In the genomic region with DNA sequence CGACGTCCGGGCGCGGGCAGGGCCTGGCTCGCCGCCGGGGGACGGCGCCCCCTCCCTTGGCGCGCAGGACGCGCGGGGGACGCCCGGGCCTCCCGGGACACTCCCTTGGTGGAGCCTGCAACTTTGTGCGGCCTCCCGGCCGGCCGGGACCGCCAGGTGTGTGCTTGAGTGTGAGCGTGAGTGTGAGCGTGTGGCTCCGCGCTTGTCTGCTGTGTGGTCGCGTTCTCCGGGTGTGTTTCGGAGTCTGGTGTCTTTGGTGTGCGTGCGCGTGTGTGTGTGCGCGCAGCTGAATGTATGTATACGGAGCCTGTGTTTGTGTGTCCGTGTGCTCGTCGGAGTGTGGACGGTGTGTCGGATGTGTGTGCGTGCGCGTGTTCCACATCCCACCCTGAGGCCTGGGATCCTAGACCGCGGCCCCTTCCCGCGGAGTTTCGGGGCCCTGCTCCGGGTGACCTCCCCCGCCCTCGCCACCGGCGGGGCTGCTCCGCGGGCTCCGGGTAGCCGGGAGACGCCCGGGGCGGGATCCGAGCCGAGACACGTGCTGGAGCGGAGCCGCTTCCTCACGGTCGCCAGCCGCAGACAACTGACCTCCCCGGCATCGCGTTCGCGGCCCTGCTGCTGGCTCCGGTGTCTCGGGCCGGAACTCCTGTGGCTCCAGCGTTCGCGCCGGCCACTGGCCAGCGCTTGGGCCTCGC, we compare ENCODE assay signal across 7 cellular contexts. TPM values are rescaled to one million over a fixed set of nuclear protein-coding genes. Genes with fewer than 3 reads are reported as not detected.
DNase-seq lines count a peak whose midpoint lies in the region; ATAC-seq lines count a peak whose summit lies in the region.

No MANE protein-coding gene starts in this region.

- peaks cover 52 to 63% of the 10 kb centered on the region in 2 donors for H3K27me3 Mint-ChIP-seq in T-cell
- H3K27me3 Mint-ChIP-seq in naive thymus-derived CD4-positive, alpha-beta T cell = peaks cover 42 to 65% (median 61%) of the 10 kb centered on the region in 5 donors

- H4K20me1 ChIP-seq in GM23248 (ENCODE audit: insufficient read depth) = no peaks in the 10 kb centered on the region

- in situ Hi-C loops in GM23248 (cut with MboI) = loop anchor here (25.0 kb wide), 2 partner anchors 449 to 1474 kb away; a partner anchor contains a TSS

- no peaks in the 10 kb centered on the region for H3K9me3 Mint-ChIP-seq in T-cell
- peaks cover 0 to 2% (median 0%) of the 10 kb centered on the region in 11 donors for H3K9me3 Mint-ChIP-seq in naive thymus-derived CD4-positive, alpha-beta T cell

- H3K9me2 ChIP-seq in GM23248 (ENCODE audit: insufficient read depth) = no peaks in the 10 kb centered on the region

- H3K4me1 ChIP-seq in GM23248 (ENCODE audit: insufficient read depth) = peaks cover 10% of the 10 kb centered on the region; the same call in 1 of the 2 replicates
- H3K4me1 ChIP-seq in naive thymus-derived CD4-positive, alpha-beta T cell (ENCODE audit: control insufficient read depth in 2 of 2, insufficient read depth in 2 of 2, low read length in 2 of 2) = peaks cover 4 to 17% of the 10 kb centered on the region in 2 donors

- no peaks in the 10 kb centered on the region for H3K36me3 ChIP-seq in GM23248 (ENCODE audit: low read depth)
- H3K36me3 ChIP-seq in naive thymus-derived CD4-positive, alpha-beta T cell (ENCODE audit: control insufficient read depth in 2 of 3, insufficient read depth in 3 of 3, low read length in 3 of 3) = no peaks in the 10 kb centered on the region

- H3F3A ChIP-seq in GM23248 (ENCODE audit: insufficient read depth) = peaks cover 10% of the 10 kb centered on the region

- H3K27ac Mint-ChIP-seq in T-cell = no peak overlapping the region
- H3K27ac Mint-ChIP-seq in naive thymus-derived CD4-positive, alpha-beta T cell = peak overlapping the region in 3 of 9 donors; percentile 32 to 84 (median 48)

- H3K4me2 ChIP-seq in GM23248 (ENCODE audit: unreplicated experiment) = peak overlapping the region; percentile 76

- WGBS in GM23248 (ENCODE audit: low coverage in 1 of 2, low lambda C conversion rate in 2 of 2, missing lambda C conversion rate in 2 of 2), 2 experiments = 4 to 5% methylated on average over 61 to 67 of the region's 84 CpGs

- intact Hi-C loops in naive thymus-derived CD4-positive, alpha-beta T cell (cut with micrococcal nuclease) = loop anchor here (2.0 to 10.0 kb wide), 6 partner anchors 217 to 1927 kb away; no protein-coding TSS in a partner anchor

- H3K9me3 ChIP-seq in GM23248 (ENCODE audit: low read depth) = no peaks in the 10 kb centered on the region
- H3K9me3 ChIP-seq in naive thymus-derived CD4-positive, alpha-beta T cell (ENCODE audit: control insufficient read depth in 2 of 3, low read length in 3 of 3) = no peaks in the 10 kb centered on the region

- DNase-seq in GM23248 (peak; percentile 66), T-cell (peak in 3 of 34 experiments; percentile 5 to 19 (median 8)), caudate nucleus (lab: John Stamatoyannopoulos, UW) (no peak), NCI-H1092 treated with DMSO at 0.1 percent for 48 hours (lab: John Stamatoyannopoulos, UW) (no peak)
- peak in 1 of 9 donors; percentile 26 for DNase-seq in naive thymus-derived CD4-positive, alpha-beta T cell

- no peak for ATAC-seq in T-cell (replicated peaks in 1 of 4)
- peak; percentile 30 for ATAC-seq in esophagus mucosa
- ATAC-seq in naive thymus-derived CD4-positive, alpha-beta T cell = no peak
- no peak for ATAC-seq in HG02981 (IDR thresholded peaks at IDR 0.05; ENCODE audit: unreplicated experiment)

- POLR2A ChIA-PET in T-cell (lab: Charles Lee) = no interaction called here
- POLR2A ChIA-PET in naive thymus-derived CD4-positive, alpha-beta T cell (lab: Charles Lee) = no interaction called here

- H3K27me3 ChIP-seq in GM23248 (replicated peaks; ENCODE audit: insufficient read depth) = no peaks in the 10 kb centered on the region
- H3K27me3 ChIP-seq in naive thymus-derived CD4-positive, alpha-beta T cell (ENCODE audit: control insufficient read depth in 2 of 2, insufficient read depth in 2 of 2, low read length in 2 of 2) = peaks cover 12 to 14% of the 10 kb centered on the region in 2 donors

- H3K9ac ChIP-seq in GM23248 = peak overlapping the region; percentile 76

- H3K4me3 Mint-ChIP-seq in T-cell = peak overlapping the region; percentile 65 to 84 (median 78)
- peak overlapping the region; percentile 78 to 91 (median 84) for H3K4me3 Mint-ChIP-seq in naive thymus-derived CD4-positive, alpha-beta T cell

- no peaks in the 10 kb centered on the region for H3K79me2 ChIP-seq in GM23248 (ENCODE audit: insufficient read depth)

- H3K4me3 ChIP-seq in GM23248 = peak overlapping the region; percentile 78
- no peak overlapping the region for H3K4me3 ChIP-seq in naive thymus-derived CD4-positive, alpha-beta T cell (ENCODE audit: low read length)

- CTCF ChIA-PET in T-cell (lab: Charles Lee) = no interaction called here
- CTCF ChIA-PET in naive thymus-derived CD4-positive, alpha-beta T cell (lab: Charles Lee) = no interaction called here

- H3K36me3 Mint-ChIP-seq in T-cell = no peaks in the 10 kb centered on the region
- H3K36me3 Mint-ChIP-seq in naive thymus-derived CD4-positive, alpha-beta T cell = peaks cover 0 to 7% (median 2%) of the 10 kb centered on the region in 5 donors

- H3K27ac ChIP-seq in GM23248 (no peak overlapping the region), caudate nucleus (ENCODE audit: low read depth, low read length) (no peak overlapping the region)
- no peak overlapping the region for H3K27ac ChIP-seq in naive thymus-derived CD4-positive, alpha-beta T cell (ENCODE audit: low read depth, low read length)

- peaks cover 17 to 25% (median 24%) of the 10 kb centered on the region in 3 donors for H3K4me1 Mint-ChIP-seq in T-cell
- H3K4me1 Mint-ChIP-seq in naive thymus-derived CD4-positive, alpha-beta T cell = peaks cover 15 to 26% (median 22%) of the 10 kb centered on the region in 7 donors

- peak overlapping the region; percentile 94 for H2AFZ ChIP-seq in GM23248

RNA-seq across cellular contexts. Expression of a gene that starts 1.7 kb away (rescaled TPM):
- total RNA-seq in GM23248 (2014; rRNA removed; shearing (Covaris generic)) = 16.8 and 18.0 TPM in 2 replicates
- polyA plus RNA-seq in GM23248 (2016; fragmentation: Nextera tagmentation; extraction: Ambion mirVana) = 6.0 and 6.2 TPM in 2 replicates
- total RNA-seq in T-cell (under 1 TPM in 3 of 5 donors, not detected in 2; 0.13 to 0.82 (median 0.33) TPM), esophagus mucosa (6.2 TPM)
- under 1 TPM in 2 of 5 experiments, not detected in 3; 0.17 to 0.42 TPM for total RNA-seq in naive thymus-derived CD4-positive, alpha-beta T cell
- not detected for polyA plus RNA-seq in naive thymus-derived CD4-positive, alpha-beta T cell

RNA-seq across cellular contexts. Expression of a gene that starts 7.3 kb away (rescaled TPM):
- 19.1 and 23.6 TPM in 2 replicates for total RNA-seq in GM23248 (2014; rRNA removed; shearing (Covaris generic))
- polyA plus RNA-seq in GM23248 (2016; fragmentation: Nextera tagmentation; extraction: Ambion mirVana) = 43.3 and 48.2 TPM in 2 replicates
- 10 to 100 TPM in 4 of 5 donors, 1 to 10 TPM in 1; 9.5 to 17.8 (median 17.3) TPM for total RNA-seq in T-cell
- 21.0 TPM for total RNA-seq in esophagus mucosa
- total RNA-seq in naive thymus-derived CD4-positive, alpha-beta T cell = 10 to 100 TPM in 4 of 5 experiments, 1 to 10 TPM in 1; 8.6 to 24.4 (median 16.8) TPM
- polyA plus RNA-seq in naive thymus-derived CD4-positive, alpha-beta T cell = 10 to 100 TPM; 18.3 to 20.5 TPM

RNA-seq across cellular contexts. Expression of a gene that starts 56.4 kb away (rescaled TPM):
- total RNA-seq in GM23248 (2014; rRNA removed; shearing (Covaris generic)) = 36.3 and 45.0 TPM in 2 replicates
- polyA plus RNA-seq in GM23248 (2016; fragmentation: Nextera tagmentation; extraction: Ambion mirVana) = 60.8 and 65.6 TPM in 2 replicates
- total RNA-seq in T-cell (10 to 100 TPM; 76.0 to 90.4 (median 78.9) TPM), esophagus mucosa (47.6 TPM)
- 100 to 1,000 TPM in 1 of 5 experiments, 10 to 100 TPM in 4; 77.6 to 110 (median 79.9) TPM for total RNA-seq in naive thymus-derived CD4-positive, alpha-beta T cell
- 100 to 1,000 TPM in 1 of 2 donors, 10 to 100 TPM in 1; 76.1 to 123 TPM for polyA plus RNA-seq in naive thymus-derived CD4-positive, alpha-beta T cell
